Comparison of ENCODE assay signal across 15 cellular contexts in the genomic region with DNA sequence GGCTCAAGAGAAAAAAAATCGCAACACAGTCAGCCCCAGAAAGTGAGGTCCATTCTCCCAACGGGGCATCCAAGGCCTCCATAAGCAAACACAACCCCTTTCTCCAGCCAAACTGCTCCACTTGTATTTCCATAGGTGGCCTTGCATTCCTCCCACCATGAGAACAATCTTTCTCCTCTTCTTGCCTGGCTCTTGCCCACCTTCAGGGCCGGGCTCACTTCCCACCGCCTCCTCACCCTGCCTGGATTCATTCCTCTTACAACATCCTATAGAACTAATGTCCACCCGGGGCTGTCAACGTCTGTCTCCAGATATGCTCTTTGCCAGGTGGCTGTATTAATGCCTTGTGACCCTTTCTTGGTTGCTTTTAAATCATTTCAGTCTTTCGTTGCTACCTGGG.
DNase-seq lines count a peak whose midpoint lies in the region; ATAC-seq, FAIRE-seq and TF ChIP-seq lines count a peak whose summit lies in the region.
"Had no signal": no experiment of that assay in that cellular context is flagged by ENCODE, and none has a peak within 500 bp of the region (broad histone marks: within the 10 kb centered on the region; RNA-seq: fewer than 3 reads in every experiment).

No MANE protein-coding gene starts in this region.

- no peaks in the 10 kb centered on the region for H4K20me1 ChIP-seq in astrocyte (ENCODE audit: insufficient read depth, low read length)

- H3K36me3 Mint-ChIP-seq in HFFc6 (ENCODE audit: low read depth) (peaks cover 57% of the 10 kb centered on the region), astrocyte (ENCODE audit: low read depth, unreplicated experiment) (peaks cover 35% of the 10 kb centered on the region)
- H3K36me3 Mint-ChIP-seq: CD4-positive, CD25-positive, alpha-beta regulatory T cell had no signal

- H3K27ac ChIP-seq in astrocyte (ENCODE audit: low read depth, low read length) (no peak overlapping the region), kidney (ENCODE audit: low read depth in 2 of 2, low read length in 2 of 2) (peak overlapping the region in 1 of 2 donors; percentile 38)

- H3K4me3 ChIP-seq in astrocyte (ENCODE audit: insufficient read depth, low read depth, low read length): no peak overlapping the region
- H3K4me3 ChIP-seq in kidney (ENCODE audit: low read length in 2 of 2): no peak overlapping the region
- no peak overlapping the region for H3K4me3 ChIP-seq in MG63

- peak overlapping the region; percentile 47 for H3K4me2 ChIP-seq in astrocyte (ENCODE audit: low read length)

- TF ChIP-seq CTCF in HFFc6 (IDR thresholded peaks at IDR 0.05) (no peak), astrocyte (IDR thresholded peaks at IDR 0.05; ENCODE audit: insufficient read depth, low read depth, low read length) (no peak), kidney (IDR thresholded peaks at IDR 0.05; ENCODE audit: borderline replicate concordance, extremely low read depth, insufficient read depth) (no peak)

- H3K4me1 Mint-ChIP-seq in HFFc6 (ENCODE audit: low read depth) (peaks cover 70% of the 10 kb centered on the region), astrocyte (ENCODE audit: low read depth, unreplicated experiment) (peaks cover 56% of the 10 kb centered on the region)

- H3K9ac ChIP-seq in astrocyte (ENCODE audit: low read length) (peak overlapping the region; percentile 23), kidney (ENCODE audit: low read length in 2 of 2) (peak overlapping the region in 1 of 2 donors; percentile 20)

- H3K4me3 Mint-ChIP-seq in HFFc6 (peak overlapping the region; percentile 27; the same call in 1 of the 2 replicates), astrocyte (ENCODE audit: unreplicated experiment) (peak overlapping the region; percentile 59)
- H3K4me3 Mint-ChIP-seq: activated B cell treated with CpG ODN at 0.5 μM for 24 hours; CD4-positive, CD25-positive, alpha-beta regulatory T cell; stimulated activated naive CD8-positive, alpha-beta T cell treated with anti-CD3 and anti-CD28 coated beads, Interleukin-15, amount 100 ng/mL, for 72 hours had no signal

- H3K79me2 ChIP-seq in astrocyte (ENCODE audit: insufficient read depth, low read length): peaks cover 6% of the 10 kb centered on the region

- peaks cover 2% of the 10 kb centered on the region for H3K36me3 ChIP-seq in astrocyte (ENCODE audit: insufficient read depth, low read length)
- H3K36me3 ChIP-seq in kidney (ENCODE audit: control insufficient read depth in 1 of 2, insufficient read depth in 2 of 2, low read length in 2 of 2): no peaks in the 10 kb centered on the region
- H3K36me3 ChIP-seq in MG63: peaks cover 7% of the 10 kb centered on the region; the same call in 1 of the 2 replicates

- DNase-seq in HFFc6: no peak
- DNase-seq in astrocyte (ENCODE audit: low read depth): no peak
- DNase-seq in kidney: peak; percentile 46
- DNase-seq in stimulated activated CD8-positive, alpha-beta memory T cell treated with anti-CD3 and anti-CD28 coated beads, Interleukin-4, amount 100 ng/mL, for 48 hours: peak; percentile 5
- DNase-seq in MG63: no peak
- DNase-seq: activated B cell treated with CpG ODN at 0.5 μM for 24 hours; activated effector memory CD4-positive, alpha-beta T cell treated with anti-CD3 and anti-CD28 coated beads, Interleukin-2, amount 50 U/mL, for 16 hours; CD4-positive, CD25-positive, alpha-beta regulatory T cell; cerebellar nuclear complex; H7; mesendoderm; NCI-H226 had no signal

- FAIRE-seq in astrocyte (lab: Jason Lieb, UNC): no peak
- no peak for FAIRE-seq in kidney (lab: Jason Lieb, UNC)

- peaks cover 15% of the 10 kb centered on the region for H3K27me3 Mint-ChIP-seq in HFFc6 (ENCODE audit: insufficient read depth)
- no peaks in the 10 kb centered on the region for H3K27me3 Mint-ChIP-seq in astrocyte (ENCODE audit: low read depth, unreplicated experiment)
- H3K27me3 Mint-ChIP-seq: CD4-positive, CD25-positive, alpha-beta regulatory T cell; stimulated activated naive CD8-positive, alpha-beta T cell treated with anti-CD3 and anti-CD28 coated beads, Interleukin-15, amount 100 ng/mL, for 72 hours had no signal

- H3K27ac Mint-ChIP-seq in HFFc6 (peak overlapping the region; percentile 99), astrocyte (ENCODE audit: unreplicated experiment) (no peak overlapping the region)
- H3K27ac Mint-ChIP-seq: activated B cell treated with CpG ODN at 0.5 μM for 24 hours; stimulated activated naive CD8-positive, alpha-beta T cell treated with anti-CD3 and anti-CD28 coated beads, Interleukin-15, amount 100 ng/mL, for 72 hours had no signal

- no peak overlapping the region for H2AFZ ChIP-seq in astrocyte (ENCODE audit: low read depth, low read length)

- H3K9me3 Mint-ChIP-seq in HFFc6 (peaks cover 13% of the 10 kb centered on the region; the same call in 1 of the 2 replicates), astrocyte (ENCODE audit: unreplicated experiment) (peaks cover 8% of the 10 kb centered on the region)
- H3K9me3 Mint-ChIP-seq: activated B cell treated with CpG ODN at 0.5 μM for 24 hours had no signal

- intact Hi-C loops in kidney (cut with DNase I): no loop called here

- ATAC-seq in GM18517 (IDR thresholded peaks at IDR 0.05; ENCODE audit: unreplicated experiment): no peak
- no peak for ATAC-seq in HG03457 (IDR thresholded peaks at IDR 0.05; ENCODE audit: unreplicated experiment)
- ATAC-seq: stimulated activated naive CD8-positive, alpha-beta T cell treated with anti-CD3 and anti-CD28 coated beads, Interleukin-15, amount 100 ng/mL, for 72 hours had no signal

- peaks cover 48% of the 10 kb centered on the region for H3K4me1 ChIP-seq in astrocyte (ENCODE audit: insufficient read depth, low read length)
- peaks cover 31 to 35% of the 10 kb centered on the region in 2 donors for H3K4me1 ChIP-seq in kidney (ENCODE audit: control insufficient read depth in 1 of 2, insufficient read depth in 1 of 2, low read depth in 1 of 2, low read length in 2 of 2)

- H3K27me3 ChIP-seq in astrocyte (ENCODE audit: insufficient read depth, low read length) (no peaks in the 10 kb centered on the region), MG63 (no peaks in the 10 kb centered on the region)

- no peaks in the 10 kb centered on the region for H3K9me3 ChIP-seq in astrocyte (ENCODE audit: insufficient read depth, low read depth, low read length)
- peaks cover 0 to 5% of the 10 kb centered on the region in 2 donors for H3K9me3 ChIP-seq in kidney (ENCODE audit: control insufficient read depth in 1 of 2, low read length in 2 of 2)
- no peaks in the 10 kb centered on the region; the same call in 1 of the 2 replicates for H3K9me3 ChIP-seq in MG63

Comparison
In these comparisons a context has a peak if more than half of its experiments do, and no peak if none do; other contexts are left out.
1. DNase-seq: peak in kidney (single experiment) and stimulated activated CD8-positive, alpha-beta memory T cell treated with anti-CD3 and anti-CD28 coated beads, Interleukin-4, amount 100 ng/mL, for 48 hours (single experiment); none in HFFc6 (single experiment), astrocyte (single experiment) and MG63 (single experiment).